11 cellular contexts compared by ENCODE assay signal in genomic region chr6:63509652-63510352, GRCh38.
DNase-seq lines count a peak whose midpoint lies in the region; ATAC-seq and TF ChIP-seq lines count a peak whose summit lies in the region.
"Had no signal": no experiment of that assay in that cellular context is flagged by ENCODE, and none has a peak within 500 bp of the region (broad histone marks: within the 10 kb centered on the region; RNA-seq: fewer than 3 reads in every experiment).

No MANE protein-coding gene starts in this region.

- peak overlapping the region; percentile 25 to 70 (median 62) for H3K27ac ChIP-seq in esophagus muscularis mucosa (replicated peaks in 1 of 4)
- H3K27ac ChIP-seq in muscle layer of colon (ENCODE audit: low read depth, low read length) = peak overlapping the region; percentile 64
- H3K27ac ChIP-seq in CD8-positive, alpha-beta memory T cell (ENCODE audit: low read depth, low read length) = no peak overlapping the region
- no peak overlapping the region for H3K27ac ChIP-seq in SJCRH30

- peak overlapping the region; percentile 15 for H3K9ac ChIP-seq in muscle layer of colon (ENCODE audit: low read length)

- H3K4me1 Mint-ChIP-seq in CD8-positive, alpha-beta memory T cell = no peaks in the 10 kb centered on the region
- peaks cover 3% of the 10 kb centered on the region for H3K4me1 Mint-ChIP-seq in activated T-cell treated with anti-CD3 and anti-CD28 coated beads, Interleukin-2, amount 50 U/mL, for 24 hours (ENCODE audit: low read depth)
- H3K4me1 Mint-ChIP-seq: T-helper 17 cell had no signal

- WGBS in esophagus muscularis mucosa = 41% methylated on average over 7 of the region's 7 CpGs

- DNase-seq in AG20443 (ENCODE audit: low spot score) (peak; percentile 22), esophagus muscularis mucosa (ENCODE audit: extremely low spot score) (no peak), NCI-H2196 treated with DMSO at 0.1 percent for 48 hours (lab: John Stamatoyannopoulos, UW; ENCODE audit: unreplicated experiment) (no peak), SJCRH30 (no peak)
- no peak for DNase-seq in CD8-positive, alpha-beta memory T cell
- DNase-seq in activated T-cell treated with anti-CD3 and anti-CD28 coated beads, Interleukin-2, amount 50 U/mL, for 24 hours = no peak
- DNase-seq: activated T-cell treated with anti-CD3 and anti-CD28 coated beads, Interleukin-2, amount 50 U/mL, for 1 hour; retina; T-helper 17 cell had no signal

- TF ChIP-seq CTCF in esophagus muscularis mucosa (IDR thresholded peaks at IDR 0.05) = no peak

- H3K4me3 ChIP-seq in esophagus muscularis mucosa = peak overlapping the region in 1 of 4 donors; percentile 15
- no peak overlapping the region for H3K4me3 ChIP-seq in muscle layer of colon (ENCODE audit: low read depth in 1 of 2, low read length in 2 of 2)
- no peak overlapping the region for H3K4me3 ChIP-seq in CD8-positive, alpha-beta memory T cell (ENCODE audit: low read length)
- H3K4me3 ChIP-seq in SJCRH30 = no peak overlapping the region

- H3K9me3 Mint-ChIP-seq in CD8-positive, alpha-beta memory T cell = no peaks in the 10 kb centered on the region
- no peaks in the 10 kb centered on the region for H3K9me3 Mint-ChIP-seq in activated T-cell treated with anti-CD3 and anti-CD28 coated beads, Interleukin-2, amount 50 U/mL, for 24 hours

- no peak overlapping the region for H3K27ac Mint-ChIP-seq in CD8-positive, alpha-beta memory T cell
- no peak overlapping the region for H3K27ac Mint-ChIP-seq in activated T-cell treated with anti-CD3 and anti-CD28 coated beads, Interleukin-2, amount 50 U/mL, for 24 hours
- H3K27ac Mint-ChIP-seq: T-helper 17 cell had no signal

- intact Hi-C loops in esophagus muscularis mucosa (cut with DNase I) = no loop called here

- H3K4me3 Mint-ChIP-seq in CD8-positive, alpha-beta memory T cell = no peak overlapping the region
- H3K4me3 Mint-ChIP-seq in activated T-cell treated with anti-CD3 and anti-CD28 coated beads, Interleukin-2, amount 50 U/mL, for 24 hours = no peak overlapping the region
- H3K4me3 Mint-ChIP-seq: T-helper 17 cell had no signal

- TF ChIP-seq POLR2A in esophagus muscularis mucosa (IDR thresholded peaks at IDR 0.05; ENCODE audit: low read depth) = no peak

- peak; percentile 50 for ATAC-seq in HG02885 (IDR thresholded peaks at IDR 0.05; ENCODE audit: poor library complexity, unreplicated experiment)
- ATAC-seq: T-helper 17 cell had no signal

- TF ChIP-seq EP300 in esophagus muscularis mucosa (IDR thresholded peaks at IDR 0.05) = no peak

- POLR2A ChIA-PET in CD8-positive, alpha-beta memory T cell (lab: Charles Lee) = no interaction called here

- H3K9me3 ChIP-seq in esophagus muscularis mucosa = no peaks in the 10 kb centered on the region
- H3K9me3 ChIP-seq in muscle layer of colon (ENCODE audit: low read length) = no peaks in the 10 kb centered on the region
- no peaks in the 10 kb centered on the region for H3K9me3 ChIP-seq in CD8-positive, alpha-beta memory T cell (ENCODE audit: low read length)
- H3K9me3 ChIP-seq in SJCRH30 (replicated peaks) = no peaks in the 10 kb centered on the region

- H3K36me3 Mint-ChIP-seq in CD8-positive, alpha-beta memory T cell = no peaks in the 10 kb centered on the region
- no peaks in the 10 kb centered on the region for H3K36me3 Mint-ChIP-seq in activated T-cell treated with anti-CD3 and anti-CD28 coated beads, Interleukin-2, amount 50 U/mL, for 24 hours (ENCODE audit: low read depth)

- CTCF ChIA-PET in CD8-positive, alpha-beta memory T cell (lab: Charles Lee) = no interaction called here

- H3K27me3 ChIP-seq in esophagus muscularis mucosa = no peaks in the 10 kb centered on the region
- H3K27me3 ChIP-seq in muscle layer of colon (ENCODE audit: control insufficient read depth in 1 of 2, insufficient read depth in 2 of 2, low read length in 2 of 2) = no peaks in the 10 kb centered on the region
- no peaks in the 10 kb centered on the region for H3K27me3 ChIP-seq in CD8-positive, alpha-beta memory T cell (ENCODE audit: insufficient read depth, low read length, poor library complexity, severe bottlenecking)
- H3K27me3 ChIP-seq in SJCRH30 = no peaks in the 10 kb centered on the region; the same call in 1 of the 2 replicates

- H3K36me3 ChIP-seq in esophagus muscularis mucosa (no peaks in the 10 kb centered on the region), muscle layer of colon (ENCODE audit: insufficient read depth, low read length) (no peaks in the 10 kb centered on the region), SJCRH30 (no peaks in the 10 kb centered on the region)
- no peaks in the 10 kb centered on the region for H3K36me3 ChIP-seq in CD8-positive, alpha-beta memory T cell (ENCODE audit: insufficient read depth, low read length)

- peaks cover 6 to 16% of the 10 kb centered on the region in 2 donors for H3K27me3 Mint-ChIP-seq in CD8-positive, alpha-beta memory T cell
- peaks cover 7% of the 10 kb centered on the region for H3K27me3 Mint-ChIP-seq in activated T-cell treated with anti-CD3 and anti-CD28 coated beads, Interleukin-2, amount 50 U/mL, for 24 hours

- H3K4me1 ChIP-seq in esophagus muscularis mucosa (peaks cover 0 to 11% (median 9%) of the 10 kb centered on the region in 4 donors), muscle layer of colon (ENCODE audit: insufficient read depth, low read length) (peaks cover 4% of the 10 kb centered on the region), SJCRH30 (no peaks in the 10 kb centered on the region)
- H3K4me1 ChIP-seq in CD8-positive, alpha-beta memory T cell (ENCODE audit: insufficient read depth, low read length) = no peaks in the 10 kb centered on the region

Comparison
In these comparisons a context has a peak if more than half of its experiments do, and no peak if none do; other contexts are left out.
1. H3K27ac ChIP-seq: peak in esophagus muscularis mucosa (4 of 4) and muscle layer of colon (single experiment); none in CD8-positive, alpha-beta memory T cell (single experiment) and SJCRH30 (single experiment).